In the genomic region with DNA sequence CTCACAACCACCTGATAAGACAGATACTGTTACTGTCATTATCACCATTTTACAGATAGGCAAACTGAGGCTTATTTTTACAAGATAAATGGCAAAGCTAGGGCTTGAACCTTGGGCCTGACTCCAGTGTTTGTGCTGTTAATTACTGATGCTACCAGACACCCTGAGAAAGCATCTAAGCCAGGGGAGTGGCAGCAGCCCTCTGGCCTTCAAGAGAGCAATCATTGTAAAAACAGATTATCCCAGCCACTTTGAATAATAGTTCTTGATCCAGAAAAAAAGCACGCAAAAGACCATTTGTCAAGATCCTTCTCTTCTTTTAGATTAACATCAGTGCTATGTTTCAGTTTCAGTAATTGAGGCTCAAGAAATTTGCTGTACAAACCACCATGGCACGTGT, we compare ENCODE assay signal across 16 cellular contexts.
DNase-seq lines count a peak whose midpoint lies in the region; ATAC-seq and TF ChIP-seq lines count a peak whose summit lies in the region.
"Had no signal": no experiment of that assay in that cellular context is flagged by ENCODE, and none has a peak within 500 bp of the region (broad histone marks: within the 10 kb centered on the region; RNA-seq: fewer than 3 reads in every experiment).

No MANE protein-coding gene starts in this region.

- H3K9me2 ChIP-seq in GM23248 (ENCODE audit: insufficient read depth), result no peaks in the 10 kb centered on the region

- H2BK20ac ChIP-seq in IMR-90 (ENCODE audit: low read depth, low read length), result 0 out of 2 replicates have a peak overlapping the region, but pooled peaks have one; percentile 34

- H3K79me1 ChIP-seq in IMR-90 (ENCODE audit: low read depth in 1 of 2, low read length in 2 of 2), result no peaks in the 10 kb centered on the region

- no peaks in the 10 kb centered on the region for H3K9me3 Mint-ChIP-seq in chondrocyte (ENCODE audit: low read depth)
- H3K9me3 Mint-ChIP-seq: CD8-positive, alpha-beta T cell had no signal

- H3K9me3 ChIP-seq in HEK293 (ENCODE audit: control insufficient read depth, insufficient read depth, low read depth, low read length), result no peaks in the 10 kb centered on the region
- H3K9me3 ChIP-seq in IMR-90 (ENCODE audit: control insufficient read depth, insufficient read depth, low read length), result no peaks in the 10 kb centered on the region
- H3K9me3 ChIP-seq in smooth muscle cell (replicated peaks; ENCODE audit: low read depth), result no peaks in the 10 kb centered on the region
- H3K9me3 ChIP-seq in GM23248 (ENCODE audit: low read depth), result no peaks in the 10 kb centered on the region
- H3K9me3 ChIP-seq: A549, HAP-1 had no signal

- H3K4me1 ChIP-seq in HEK293 (ENCODE audit: control insufficient read depth, insufficient read depth, low read length) (peaks cover 10% of the 10 kb centered on the region), IMR-90 (ENCODE audit: control insufficient read depth, insufficient read depth, low read length) (peaks cover 19% of the 10 kb centered on the region), smooth muscle cell (ENCODE audit: low read depth) (peaks cover 36% of the 10 kb centered on the region), GM23248 (ENCODE audit: insufficient read depth) (peaks cover 4% of the 10 kb centered on the region)

- H3K79me2 ChIP-seq in smooth muscle cell (ENCODE audit: low read depth) (no peaks in the 10 kb centered on the region), GM23248 (ENCODE audit: insufficient read depth) (no peaks in the 10 kb centered on the region)

- H4K20me1 ChIP-seq in IMR-90 (ENCODE audit: insufficient read depth, low read length) (peaks cover 4% of the 10 kb centered on the region; the same call in 1 of the 2 replicates), smooth muscle cell (ENCODE audit: low read depth) (no peaks in the 10 kb centered on the region), GM23248 (ENCODE audit: insufficient read depth) (no peaks in the 10 kb centered on the region)

- no peak overlapping the region for H2AK5ac ChIP-seq in IMR-90 (ENCODE audit: low read depth, low read length)

- no peak overlapping the region for H3K4ac ChIP-seq in IMR-90 (ENCODE audit: low read depth, low read length)

- H3K14ac ChIP-seq in IMR-90 (replicated peaks; ENCODE audit: low read depth, low read length), result peak overlapping the region; percentile 68

- H4K5ac ChIP-seq in IMR-90 (ENCODE audit: low read depth, low read length), result no peak overlapping the region

- H3F3A ChIP-seq in smooth muscle cell (ENCODE audit: low read depth) (peaks cover 27% of the 10 kb centered on the region), GM23248 (ENCODE audit: insufficient read depth) (peaks cover 4% of the 10 kb centered on the region; the same call in 1 of the 2 replicates)

- no peak overlapping the region for H2AK9ac ChIP-seq in IMR-90 (replicated peaks; ENCODE audit: low read depth, low read length, poor library complexity)

- H3K9me1 ChIP-seq in IMR-90 (ENCODE audit: insufficient read depth, low read length), result peaks cover 17% of the 10 kb centered on the region

- intact Hi-C loops in IMR-90 (cut with micrococcal nuclease), result no loop called here

- no TSS peak for BruUV-seq in IMR-90 (replicated peaks; lab: Mats Ljungman, UMichigan)

- no peak overlapping the region for H3K56ac ChIP-seq in IMR-90 (ENCODE audit: extremely low read depth, insufficient read depth, low read length)

- no peak overlapping the region for H3K4me3 Mint-ChIP-seq in chondrocyte (ENCODE audit: unreplicated experiment)
- H3K4me3 Mint-ChIP-seq: CD14-positive monocyte; CD8-positive, alpha-beta T cell; IgD-negative memory B cell had no signal

- CTCF ChIA-PET in HEK293 (lab: Yijun Ruan, JAX), result no interaction called here
- CTCF ChIA-PET in IMR-90 (lab: Yijun Ruan, JAX), result no interaction called here

- POLR2A ChIA-PET in HEK293 (lab: Yijun Ruan, JAX) (no interaction called here), IMR-90 (lab: Charles Lee; ENCODE audit: unreplicated experiment) (no interaction called here)

- no peaks in the 10 kb centered on the region for H3K36me3 Mint-ChIP-seq in chondrocyte (ENCODE audit: low read depth)
- H3K36me3 Mint-ChIP-seq: CD14-positive monocyte; CD8-positive, alpha-beta T cell; IgD-negative memory B cell had no signal

- DNase-seq in IMR-90 (no peak), chondrocyte (ENCODE audit: low spot score) (no peak), smooth muscle cell (lab: John Stamatoyannopoulos, UW; ENCODE audit: unreplicated experiment) (no peak), nucleus accumbens (lab: John Stamatoyannopoulos, UW) (no peak), GM23248 (no peak), NCI-H2081 (lab: John Stamatoyannopoulos, UW) (no peak)
- DNase-seq: CD8-positive, alpha-beta T cell; COR-L47; DMS153; DMS79 treated with DMSO at 0.1 percent for 48 hours had no signal

- no peak overlapping the region for H3K18ac ChIP-seq in IMR-90 (ENCODE audit: low read depth, low read length)

- TF ChIP-seq CTCF in HEK293 (tag by site-specific recombination; IDR thresholded peaks at IDR 0.05), result no peak
- TF ChIP-seq CTCF in IMR-90 (conservative IDR thresholded peaks at IDR 0.05; ENCODE audit: low read depth, low read length), result no peak
- no peak for TF ChIP-seq CTCF in chondrocyte (IDR thresholded peaks at IDR 0.05)
- TF ChIP-seq CTCF in smooth muscle cell (IDR thresholded peaks at IDR 0.05; ENCODE audit: borderline replicate concordance, insufficient read depth, poor library complexity, severe bottlenecking), result no peak

- no peak for TF ChIP-seq RAD21 in IMR-90 (IDR thresholded peaks at IDR 0.05; ENCODE audit: low read length)

- ATAC-seq in IMR-90 (ENCODE audit: low read depth), result no peak
- ATAC-seq: CD8-positive, alpha-beta T cell had no signal

- peak overlapping the region; percentile 46; the same call in 1 of the 3 replicates for H2BK15ac ChIP-seq in IMR-90 (ENCODE audit: low read depth, low read length)

- no peak overlapping the region for H3K27ac ChIP-seq in HEK293 (ENCODE audit: extremely low read depth, low read depth, low read length)
- H3K27ac ChIP-seq in IMR-90 (ENCODE audit: insufficient read depth, low read length), result no peak overlapping the region
- peak overlapping the region; percentile 99 for H3K27ac ChIP-seq in smooth muscle cell (ENCODE audit: low read depth)
- H3K27ac ChIP-seq in GM23248, result no peak overlapping the region
- H3K27ac ChIP-seq: HL-60 had no signal

- H3K36me3 ChIP-seq in HEK293 (ENCODE audit: control insufficient read depth in 2 of 2, insufficient read depth in 1 of 2, low read length in 2 of 2) (no peaks in the 10 kb centered on the region), IMR-90 (ENCODE audit: control insufficient read depth, insufficient read depth, low read length) (no peaks in the 10 kb centered on the region), smooth muscle cell (ENCODE audit: low read depth) (no peaks in the 10 kb centered on the region), GM23248 (ENCODE audit: low read depth) (no peaks in the 10 kb centered on the region)
- H3K36me3 ChIP-seq: HAP-1 had no signal

- H3K27me3 ChIP-seq in IMR-90 (ENCODE audit: control insufficient read depth, insufficient read depth, low read length) (peaks cover 2% of the 10 kb centered on the region; the same call in 1 of the 2 replicates), smooth muscle cell (ENCODE audit: low read depth) (no peaks in the 10 kb centered on the region), GM23248 (replicated peaks; ENCODE audit: insufficient read depth) (no peaks in the 10 kb centered on the region)

- H3K23ac ChIP-seq in IMR-90 (ENCODE audit: low read depth, low read length), result no peak overlapping the region

- no peaks in the 10 kb centered on the region for H3K27me3 Mint-ChIP-seq in chondrocyte (ENCODE audit: low read depth)

- dilution Hi-C loops in IMR-90 (cut with HindIII; ENCODE audit: low sequenced_read_pairs, unreplicated experiment), result no loop called here

- no peak overlapping the region for H2BK5ac ChIP-seq in IMR-90 (ENCODE audit: low read depth, low read length, poor library complexity, severe bottlenecking)

- H3K4me3 ChIP-seq in HEK293 (ENCODE audit: low read depth, low read length) (no peak overlapping the region), IMR-90 (ENCODE audit: insufficient read depth, low read depth, low read length) (no peak overlapping the region), smooth muscle cell (no peak overlapping the region), GM23248 (no peak overlapping the region)
- H3K4me3 ChIP-seq: A549, HAP-1 had no signal

- in situ Hi-C loops in IMR-90 (cut with MboI; ENCODE audit: low sequenced_read_pairs), result no loop called here
- in situ Hi-C loops in GM23248 (cut with MboI), result no loop called here

- H2BK120ac ChIP-seq in IMR-90 (ENCODE audit: low read depth, low read length), result no peak overlapping the region

- H4K8ac ChIP-seq in IMR-90 (ENCODE audit: low read depth in 2 of 2, low read length in 2 of 2), result no peak overlapping the region

- WGBS in IMR-90 (ENCODE audit: extremely low coverage in 2 of 2, insufficient read length in 1 of 2), 2 experiments, result no CpG with 5 or more reads among the region's 2 CpGs
- 72% methylated on average over 2 of the region's 2 CpGs for WGBS in smooth muscle cell (ENCODE audit: low lambda C conversion rate)
- whole genome bisulfite sequencing in GM23248 (ENCODE audit: low coverage in 1 of 2, low lambda C conversion rate in 2 of 2, missing lambda C conversion rate in 2 of 2), 2 experiments, result 86 to 95% methylated on average over 2 of the region's 2 CpGs

- no peak overlapping the region for H2AFZ ChIP-seq in IMR-90 (replicated peaks; ENCODE audit: low read length, poor library complexity)
- H2AFZ ChIP-seq in smooth muscle cell (ENCODE audit: low read depth), result no peak overlapping the region
- no peak overlapping the region for H2AFZ ChIP-seq in GM23248

- H4K91ac ChIP-seq in IMR-90 (ENCODE audit: insufficient read depth, low read depth, low read length), result no peak overlapping the region

- H3K27ac Mint-ChIP-seq in chondrocyte (ENCODE audit: unreplicated experiment), result peak overlapping the region; percentile 10
- H3K27ac Mint-ChIP-seq: CD14-positive monocyte; CD8-positive, alpha-beta T cell; IgD-negative memory B cell had no signal

- H3K4me1 Mint-ChIP-seq in chondrocyte (ENCODE audit: low read depth), result peaks cover 58% of the 10 kb centered on the region
- H3K4me1 Mint-ChIP-seq: CD14-positive monocyte had no signal

- H3K4me2 ChIP-seq in IMR-90 (ENCODE audit: low read depth, low read length), result no peak overlapping the region; the same call in 1 of the 2 replicates
- H3K4me2 ChIP-seq in smooth muscle cell, result peak overlapping the region; percentile 10
- no peak overlapping the region for H3K4me2 ChIP-seq in GM23248 (ENCODE audit: unreplicated experiment)

- TF ChIP-seq POLR2A in IMR-90 (IDR thresholded peaks at IDR 0.05; ENCODE audit: low read depth, low read length), result no peak

- no peak overlapping the region for H3K9ac ChIP-seq in IMR-90 (ENCODE audit: low read depth, low read length)
- no peak overlapping the region for H3K9ac ChIP-seq in smooth muscle cell (ENCODE audit: low read depth)
- no peak overlapping the region for H3K9ac ChIP-seq in GM23248

TF ChIP-seq in HEK293, 187 proteins besides CTCF, POLR2A, EP300 and RAD21:
- peak; percentile 68 for TF ChIP-seq FEZF1 (tag by site-specific recombination; IDR thresholded peaks at IDR 0.05)
- no peak for TF ChIP-seq SALL2 (tag by site-specific recombination; IDR thresholded peaks at IDR 0.05; ENCODE audit: borderline replicate concordance)
TF ChIP-seq in HEK293: peak in this region for 1.

TF ChIP-seq in IMR-90, 13 proteins besides CTCF, POLR2A, EP300 and RAD21 (continues in another document):
- TF ChIP-seq MAZ (IDR thresholded peaks at IDR 0.05; ENCODE audit: borderline replicate concordance, low read depth, low read length), result no peak
